In genomic region chr10:116307450-116307849, GRCh38 we compare ENCODE assay signal across 30 cellular contexts. TPM values are rescaled to one million over a fixed set of nuclear protein-coding genes. Genes with fewer than 3 reads are reported as not detected.
"Had no signal": no experiment of that assay in that cellular context is flagged by ENCODE, and none has a peak within 500 bp of the region (broad histone marks: within the 10 kb centered on the region; RNA-seq: fewer than 3 reads in every experiment).

No MANE protein-coding gene starts in this region.

- H3K36me3 ChIP-seq: breast epithelium, MG63, WERI-Rb-1 had no signal

- H3K27me3 Mint-ChIP-seq: activated CD4-positive, alpha-beta T cell treated with anti-CD3 and anti-CD28 coated beads for 36 hours; activated naive CD4-positive, alpha-beta T cell treated with anti-CD3 and anti-CD28 coated beads, Interleukin-2, amount 10 ng/mL, durations not matched to agents 7 days and 5 days; T-cell had no signal

- H3K4me3 ChIP-seq: breast epithelium, MG63, SK-N-MC had no signal

- ATAC-seq: activated CD4-positive, alpha-beta T cell treated with anti-CD3 and anti-CD28 coated beads for 36 hours; activated CD8-positive, alpha-beta T cell treated with anti-CD3 and anti-CD28 coated beads for 36 hours; activated T-cell treated with anti-CD3 and anti-CD28 coated beads, Interleukin-2, amount 50 U/mL, for 72 hours; Panc1; Right ventricle myocardium inferior; T-cell had no signal

- H3K36me3 Mint-ChIP-seq: activated naive CD4-positive, alpha-beta T cell treated with anti-CD3 and anti-CD28 coated beads, Interleukin-2, amount 10 ng/mL, durations not matched to agents 7 days and 5 days; activated naive CD8-positive, alpha-beta T cell treated with anti-CD3 and anti-CD28 coated beads, Interleukin-2, amount 10 ng/mL, durations not matched to agents 7 days and 5 days; T-cell had no signal

- H3K4me1 Mint-ChIP-seq: activated CD4-positive, alpha-beta T cell treated with anti-CD3 and anti-CD28 coated beads for 36 hours; activated naive CD4-positive, alpha-beta T cell treated with anti-CD3 and anti-CD28 coated beads, Interleukin-2, amount 10 ng/mL, durations not matched to agents 7 days and 5 days; activated naive CD8-positive, alpha-beta T cell treated with anti-CD3 and anti-CD28 coated beads, Interleukin-2, amount 10 ng/mL, durations not matched to agents 7 days and 5 days; T-cell had no signal

- H3K27me3 ChIP-seq: breast epithelium, MG63 had no signal

- H3K9me3 ChIP-seq: breast epithelium had no signal

- H3K4me1 ChIP-seq: breast epithelium had no signal

- H3K4me3 Mint-ChIP-seq: activated CD4-positive, alpha-beta T cell treated with anti-CD3 and anti-CD28 coated beads for 36 hours; activated CD8-positive, alpha-beta T cell treated with anti-CD3 and anti-CD28 coated beads for 36 hours; activated naive CD4-positive, alpha-beta T cell treated with anti-CD3 and anti-CD28 coated beads, Interleukin-2, amount 10 ng/mL, durations not matched to agents 7 days and 5 days; activated naive CD8-positive, alpha-beta T cell treated with anti-CD3 and anti-CD28 coated beads, Interleukin-2, amount 10 ng/mL, durations not matched to agents 7 days and 5 days; activated T-cell treated with anti-CD3 and anti-CD28 coated beads, Interleukin-2, amount 50 U/mL, for 72 hours; T-cell had no signal

- DNase-seq: activated CD4-positive, alpha-beta T cell treated with anti-CD3 and anti-CD28 coated beads for 36 hours; activated CD4-positive, alpha-beta T cell treated with anti-CD3 and anti-CD28 coated beads, Interleukin-2, amount 50 U/mL, for 1 hour; activated CD8-positive, alpha-beta memory T cell treated with anti-CD3 and anti-CD28 coated beads, Interleukin-2, amount 50 U/mL, for 4 hours; activated CD8-positive, alpha-beta T cell treated with anti-CD3 and anti-CD28 coated beads for 36 hours; activated gamma-delta T cell treated with Interleukin-2 at 50 U/mL for 16 hours; activated naive CD4-positive, alpha-beta T cell treated with anti-CD3 and anti-CD28 coated beads, Interleukin-2, amount 10 ng/mL, durations not matched to agents 7 days and 5 days; activated naive CD8-positive, alpha-beta T cell treated with anti-CD3 and anti-CD28 coated beads, Interleukin-2, amount 10 ng/mL, durations not matched to agents 7 days and 5 days; activated T-cell treated with anti-CD3 and anti-CD28 coated beads, Interleukin-2, amount 50 U/mL, for 72 hours; aorta; central memory CD4-positive, alpha-beta T cell; MG63; MV-4-11; NCI-H1092 treated with DMSO at 0.1 percent for 48 hours; NCI-H1436; NCI-H187; NCI-H2081; NCI-H510A treated with DMSO at 0.1 percent for 48 hours; NCI-H69; NK-92 treated with Interleukin-12 subunit alpha and Interleukin-12 subunit beta, amount 100 ng/mL, for 24 hours; OCI-M1; RPMI8226; T-cell; T-helper 2 cell; WERI-Rb-1 had no signal

- H3K9me3 Mint-ChIP-seq: activated CD8-positive, alpha-beta T cell treated with anti-CD3 and anti-CD28 coated beads for 36 hours had no signal

- H3K9ac ChIP-seq: KMS-11 had no signal

- H3K27ac Mint-ChIP-seq: activated CD4-positive, alpha-beta T cell treated with anti-CD3 and anti-CD28 coated beads for 36 hours; activated CD8-positive, alpha-beta T cell treated with anti-CD3 and anti-CD28 coated beads for 36 hours; activated naive CD4-positive, alpha-beta T cell treated with anti-CD3 and anti-CD28 coated beads, Interleukin-2, amount 10 ng/mL, durations not matched to agents 7 days and 5 days; activated naive CD8-positive, alpha-beta T cell treated with anti-CD3 and anti-CD28 coated beads, Interleukin-2, amount 10 ng/mL, durations not matched to agents 7 days and 5 days; activated T-cell treated with anti-CD3 and anti-CD28 coated beads, Interleukin-2, amount 50 U/mL, for 72 hours; activated T-helper 2 cell treated with anti-CD3 and anti-CD28 coated beads, Interferon-gamma antibody, Interleukin-2, Interleukin-4, amounts not matched to agents 10 μg/mL and 5 μg/mL and 100 μg/mL, durations not matched to agents 14 hours and 24 hours and 36 hours; T-cell had no signal

- H3K4me2 ChIP-seq: KMS-11 had no signal

- H3K27ac ChIP-seq: breast epithelium, KMS-11, SK-N-MC, WERI-Rb-1 had no signal

RNA-seq across cellular contexts. Expression of gene CCDC172, which starts 16.8 kb away (rescaled TPM):
- total RNA-seq: activated CD4-positive, alpha-beta T cell treated with anti-CD3 and anti-CD28 coated beads for 36 hours; activated CD8-positive, alpha-beta T cell treated with anti-CD3 and anti-CD28 coated beads for 36 hours; activated naive CD8-positive, alpha-beta T cell treated with anti-CD3 and anti-CD28 coated beads, Interleukin-2, amount 10 ng/mL, durations not matched to agents 7 days and 5 days; activated T-cell treated with anti-CD3 and anti-CD28 coated beads, Interleukin-2, amount 50 U/mL, for 72 hours; activated T-helper 2 cell treated with anti-CD3 and anti-CD28 coated beads, Interferon-gamma antibody, Interleukin-2, Interleukin-4, amounts not matched to agents 10 μg/mL and 5 μg/mL and 100 μg/mL, durations not matched to agents 14 hours and 24 hours and 36 hours; aorta; breast epithelium; Right ventricle myocardium inferior; T-cell had no signal
- polyA plus RNA-seq: aorta had no signal

RNA-seq across cellular contexts. Expression of gene GFRA1, which starts 34.4 kb away (rescaled TPM):
- total RNA-seq: activated CD8-positive, alpha-beta T cell treated with anti-CD3 and anti-CD28 coated beads for 36 hours; activated naive CD8-positive, alpha-beta T cell treated with anti-CD3 and anti-CD28 coated beads, Interleukin-2, amount 10 ng/mL, durations not matched to agents 7 days and 5 days; activated T-cell treated with anti-CD3 and anti-CD28 coated beads, Interleukin-2, amount 50 U/mL, for 72 hours; activated T-helper 2 cell treated with anti-CD3 and anti-CD28 coated beads, Interferon-gamma antibody, Interleukin-2, Interleukin-4, amounts not matched to agents 10 μg/mL and 5 μg/mL and 100 μg/mL, durations not matched to agents 14 hours and 24 hours and 36 hours had no signal
